Comparison of ENCODE assay signal across 9 cellular contexts in genomic region chr6:106359989-106360409, GRCh38. TPM values are rescaled to one million over a fixed set of nuclear protein-coding genes. Genes with fewer than 3 reads are reported as not detected.
DNase-seq lines count a peak whose midpoint lies in the region; ATAC-seq and TF ChIP-seq lines count a peak whose summit lies in the region.
"Had no signal": no experiment of that assay in that cellular context is flagged by ENCODE, and none has a peak within 500 bp of the region (broad histone marks: within the 10 kb centered on the region; RNA-seq: fewer than 3 reads in every experiment).

No MANE protein-coding gene starts in this region.

- H3K4me1 ChIP-seq in transverse colon = peaks cover 0 to 18% (median 14%) of the 10 kb centered on the region in 4 donors

- no peaks in the 10 kb centered on the region for H3K36me3 ChIP-seq in kidney epithelial cell (ENCODE audit: control insufficient read depth, insufficient read depth, low read length)
- H3K36me3 ChIP-seq in transverse colon = no peaks in the 10 kb centered on the region

- TF ChIP-seq EP300 in transverse colon (IDR thresholded peaks at IDR 0.05; ENCODE audit: low read depth) = no peak

- peak overlapping the region; percentile 55 for H3K4me3 Mint-ChIP-seq in activated naive CD4-positive, alpha-beta T cell treated with anti-CD3 and anti-CD28 coated beads for 36 hours
- H3K4me3 Mint-ChIP-seq in activated naive CD8-positive, alpha-beta T cell = peak overlapping the region; percentile 74

- H3K27me3 Mint-ChIP-seq in activated naive CD4-positive, alpha-beta T cell treated with anti-CD3 and anti-CD28 coated beads for 36 hours (ENCODE audit: low read depth) = peaks cover 42% of the 10 kb centered on the region
- H3K27me3 Mint-ChIP-seq in activated naive CD8-positive, alpha-beta T cell = peaks cover 38% of the 10 kb centered on the region

- in situ Hi-C loops in transverse colon (cut with MboI; ENCODE audit: low pct_ligation_motif_present in 1 of 4, low pct_unique_long_range_greater_than_20kb in 1 of 4, low sequenced_read_pairs in 3 of 4) = no loop called here

- CTCF ChIA-PET in activated naive CD4-positive, alpha-beta T cell treated with anti-CD3 and anti-CD28 coated beads for 36 hours (lab: Charles Lee) = interaction anchor here (0.7 to 3.4 kb wide), 7 partner anchors 10 to 207 kb away, joined by 3 to 21 read pairs (median 3); no protein-coding TSS in a partner anchor

- TF ChIP-seq POLR2A in transverse colon (IDR thresholded peaks at IDR 0.05) = no peak

- intact Hi-C loops in activated naive CD4-positive, alpha-beta T cell treated with anti-CD3 and anti-CD28 coated beads for 36 hours (cut with micrococcal nuclease) = loop anchor here (1.0 to 10.0 kb wide), 5 partner anchors 21 to 615 kb away; partner anchors contain the start of gene CD24
- intact Hi-C loops in transverse colon (cut with DNase I; ENCODE audit: low total_unique reads) = no loop called here

- H3K9me3 Mint-ChIP-seq in activated naive CD4-positive, alpha-beta T cell treated with anti-CD3 and anti-CD28 coated beads for 36 hours = no peaks in the 10 kb centered on the region
- no peaks in the 10 kb centered on the region for H3K9me3 Mint-ChIP-seq in activated naive CD8-positive, alpha-beta T cell (ENCODE audit: low read depth)

- H3K4me3 ChIP-seq in kidney epithelial cell (ENCODE audit: low read depth, low read length) = peak overlapping the region; percentile 54
- peak overlapping the region in 3 of 4 donors; percentile 42 to 70 (median 67) for H3K4me3 ChIP-seq in transverse colon

- no peaks in the 10 kb centered on the region for H3K36me3 Mint-ChIP-seq in activated naive CD4-positive, alpha-beta T cell treated with anti-CD3 and anti-CD28 coated beads for 36 hours (ENCODE audit: low read depth)
- no peaks in the 10 kb centered on the region for H3K36me3 Mint-ChIP-seq in activated naive CD8-positive, alpha-beta T cell

- H3K27ac ChIP-seq in transverse colon = peak overlapping the region in 1 of 4 donors; percentile 78

- DNase-seq in activated naive CD4-positive, alpha-beta T cell treated with anti-CD3 and anti-CD28 coated beads for 36 hours = no peak
- no peak for DNase-seq in activated naive CD4-positive, alpha-beta T cell treated with Interleukin-2 at 50 U/mL for 16 hours
- DNase-seq in kidney epithelial cell (ENCODE audit: low read depth) (no peak), transverse colon (no peak), DMS153 (lab: John Stamatoyannopoulos, UW) (no peak), hypothalamus (lab: John Stamatoyannopoulos, UW) (no peak)
- DNase-seq: DMS 273 treated with DMSO at 0.1 percent for 48 hours had no signal

- no peak overlapping the region for H3K27ac Mint-ChIP-seq in activated naive CD4-positive, alpha-beta T cell treated with anti-CD3 and anti-CD28 coated beads for 36 hours
- no peak overlapping the region for H3K27ac Mint-ChIP-seq in activated naive CD8-positive, alpha-beta T cell

- TF ChIP-seq CTCF in kidney epithelial cell (IDR thresholded peaks at IDR 0.05; ENCODE audit: insufficient read depth, low read length, poor library complexity, severe bottlenecking) = no peak
- TF ChIP-seq CTCF in transverse colon (IDR thresholded peaks at IDR 0.05) = no peak

- no peaks in the 10 kb centered on the region for H3K9me3 ChIP-seq in transverse colon

- no peak for ATAC-seq in GM18870 (IDR thresholded peaks at IDR 0.05; ENCODE audit: unreplicated experiment)

- H3K27me3 ChIP-seq in kidney epithelial cell (ENCODE audit: control insufficient read depth, insufficient read depth, low read length) (peaks cover 12% of the 10 kb centered on the region), transverse colon (peaks cover 39% of the 10 kb centered on the region)

- WGBS in transverse colon (ENCODE audit: low coverage in 1 of 2), 2 donors = 26 to 28% methylated on average over 7 to 12 of the region's 12 CpGs

- peaks cover 9% of the 10 kb centered on the region for H3K4me1 Mint-ChIP-seq in activated naive CD4-positive, alpha-beta T cell treated with anti-CD3 and anti-CD28 coated beads for 36 hours (ENCODE audit: low read depth)
- peaks cover 10% of the 10 kb centered on the region for H3K4me1 Mint-ChIP-seq in activated naive CD8-positive, alpha-beta T cell (ENCODE audit: low read depth)

RNA-seq across cellular contexts. Expression of gene CRYBG1, which starts 0.5 kb away (rescaled TPM):
- total RNA-seq in activated naive CD4-positive, alpha-beta T cell treated with anti-CD3 and anti-CD28 coated beads for 36 hours = 10 to 100 TPM; 12.9 to 13.0 TPM
- 4.4 TPM in 2 replicates for total RNA-seq in kidney epithelial cell
- 100 to 1,000 TPM in 1 of 4 donors, 10 to 100 TPM in 3; 64.3 to 112 (median 70.2) TPM for total RNA-seq in transverse colon

RNA-seq across cellular contexts. Expression of gene ATG5, which starts 34.4 kb away (rescaled TPM):
- 10 to 100 TPM; 20.2 to 20.7 TPM for total RNA-seq in activated naive CD4-positive, alpha-beta T cell treated with anti-CD3 and anti-CD28 coated beads for 36 hours
- total RNA-seq in kidney epithelial cell = 29.8 and 32.8 TPM in 2 replicates
- 10 to 100 TPM; 21.7 to 56.4 (median 44.9) TPM for total RNA-seq in transverse colon

Comparison
In these comparisons a context has a peak if more than half of its experiments do, and no peak if none do; other contexts are left out.
1. RNA of gene CRYBG1, which starts 0.5 kb away (total RNA-seq): 64.3 to 112 TPM in transverse colon; 12.9 to 13.0 TPM in activated naive CD4-positive, alpha-beta T cell treated with anti-CD3 and anti-CD28 coated beads for 36 hours and 4.4 TPM in kidney epithelial cell; every median in the first group is over 4 times any median in the second.